Comparison of ENCODE assay signal across 9 cellular contexts in the genomic region with DNA sequence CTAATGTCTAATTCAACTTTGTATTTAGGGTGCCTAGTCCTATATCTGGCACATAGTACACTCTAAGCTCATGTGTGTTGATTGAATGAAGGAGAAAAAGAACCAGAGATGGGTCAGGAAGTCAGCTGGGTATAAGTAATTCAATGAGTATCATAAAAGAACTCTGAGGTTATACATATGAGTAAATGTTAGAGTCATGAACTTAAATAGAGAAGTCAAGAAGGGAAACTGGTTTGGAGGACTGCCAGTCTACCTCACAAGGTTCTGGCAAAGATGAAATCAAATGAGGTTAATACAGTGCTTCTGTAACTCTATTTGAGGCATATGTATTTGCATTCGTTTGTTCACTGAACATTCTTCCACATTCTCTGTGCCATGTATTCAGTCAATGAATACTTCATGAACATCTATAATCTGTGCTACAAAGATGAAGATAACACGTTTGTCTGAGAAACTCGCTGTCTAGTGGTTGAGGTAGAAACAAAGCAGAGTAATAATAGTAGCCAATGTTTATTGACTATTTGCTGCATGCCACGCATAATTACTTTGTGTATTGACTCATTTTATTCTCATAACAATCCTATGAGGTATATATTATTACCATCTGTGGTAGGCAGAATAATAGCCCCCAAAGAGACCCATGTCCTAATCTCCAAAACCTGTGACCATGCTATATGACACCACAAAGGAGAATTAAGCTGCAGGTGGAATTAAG.
A peak's percentile ranks its signal among the peaks of the same experiment; 100 is the strongest.
DNase-seq lines count a peak whose midpoint lies in the region; ATAC-seq and TF ChIP-seq lines count a peak whose summit lies in the region.
"Had no signal": no experiment of that assay in that cellular context is flagged by ENCODE, and none has a peak within 500 bp of the region (broad histone marks: within the 10 kb centered on the region; RNA-seq: fewer than 3 reads in every experiment).

No MANE protein-coding gene starts in this region.

- intact Hi-C loops in prostate gland (cut with DNase I), result loop anchor here (10.0 kb wide), 1 partner anchor 88 kb away; the partner anchor contains the start of gene PTGER2

- DNase-seq in iris pigment epithelial cell (ENCODE audit: low read depth) (peak; percentile 81), NCI-H1436 (lab: John Stamatoyannopoulos, UW) (no peak), prostate gland (ENCODE audit: low spot score) (no peak), pons (ENCODE audit: low spot score) (no peak)
- DNase-seq: NCI-H2029 treated with DMSO at 0.1 percent for 48 hours had no signal

- H3K9me3 ChIP-seq in OCI-LY3 (ENCODE audit: insufficient read depth, low read length) (no peaks in the 10 kb centered on the region), prostate gland (no peaks in the 10 kb centered on the region)

- H3K4me3 ChIP-seq in OCI-LY3 (ENCODE audit: low read length) (no peak overlapping the region), prostate gland (no peak overlapping the region)

- H3K4me2 ChIP-seq in OCI-LY3 (ENCODE audit: low read length), result 0 out of 2 replicates have a peak overlapping the region, but pooled peaks have one; percentile 3

- TF ChIP-seq CTCF in OCI-LY3 (IDR thresholded peaks at IDR 0.05; ENCODE audit: low read depth, low read length), result no peak
- no peak for TF ChIP-seq CTCF in prostate gland (IDR thresholded peaks at IDR 0.05)

- peaks cover 55% of the 10 kb centered on the region; the same call in 1 of the 2 replicates for H4K20me1 ChIP-seq in OCI-LY3 (ENCODE audit: insufficient read depth, low read length)

- WGBS in prostate gland, result 75% methylated on average over 4 of the region's 4 CpGs

- H3K27ac ChIP-seq in OCI-LY3 (ENCODE audit: low read length) (no peak overlapping the region), prostate gland (no peak overlapping the region)

- ATAC-seq in GM18861 (IDR thresholded peaks at IDR 0.05; ENCODE audit: unreplicated experiment), result peak; percentile 71
- ATAC-seq in HG02678 (IDR thresholded peaks at IDR 0.05; ENCODE audit: unreplicated experiment), result peak; percentile 61
- no peak for ATAC-seq in HG03280 (IDR thresholded peaks at IDR 0.05; ENCODE audit: unreplicated experiment)

- H3K9ac ChIP-seq in OCI-LY3 (ENCODE audit: low read length), result no peak overlapping the region

- no peak for TF ChIP-seq POLR2A in prostate gland (IDR thresholded peaks at IDR 0.05)

- H3K36me3 ChIP-seq in OCI-LY3 (replicated peaks; ENCODE audit: low read depth, low read length) (no peaks in the 10 kb centered on the region), prostate gland (no peaks in the 10 kb centered on the region)

- H3K27me3 ChIP-seq in OCI-LY3 (ENCODE audit: low read depth, low read length) (peaks cover 87% of the 10 kb centered on the region), prostate gland (replicated peaks; ENCODE audit: insufficient read depth) (no peaks in the 10 kb centered on the region)

- H2AFZ ChIP-seq in OCI-LY3 (ENCODE audit: low read depth, low read length), result no peak overlapping the region

- peaks cover 13% of the 10 kb centered on the region for H3K4me1 ChIP-seq in OCI-LY3 (ENCODE audit: low read length)
- no peaks in the 10 kb centered on the region for H3K4me1 ChIP-seq in prostate gland (replicated peaks)

- H3K79me2 ChIP-seq in OCI-LY3 (ENCODE audit: low read length), result no peaks in the 10 kb centered on the region
